ENCODE assay signal across 8 cellular contexts in the genomic region with DNA sequence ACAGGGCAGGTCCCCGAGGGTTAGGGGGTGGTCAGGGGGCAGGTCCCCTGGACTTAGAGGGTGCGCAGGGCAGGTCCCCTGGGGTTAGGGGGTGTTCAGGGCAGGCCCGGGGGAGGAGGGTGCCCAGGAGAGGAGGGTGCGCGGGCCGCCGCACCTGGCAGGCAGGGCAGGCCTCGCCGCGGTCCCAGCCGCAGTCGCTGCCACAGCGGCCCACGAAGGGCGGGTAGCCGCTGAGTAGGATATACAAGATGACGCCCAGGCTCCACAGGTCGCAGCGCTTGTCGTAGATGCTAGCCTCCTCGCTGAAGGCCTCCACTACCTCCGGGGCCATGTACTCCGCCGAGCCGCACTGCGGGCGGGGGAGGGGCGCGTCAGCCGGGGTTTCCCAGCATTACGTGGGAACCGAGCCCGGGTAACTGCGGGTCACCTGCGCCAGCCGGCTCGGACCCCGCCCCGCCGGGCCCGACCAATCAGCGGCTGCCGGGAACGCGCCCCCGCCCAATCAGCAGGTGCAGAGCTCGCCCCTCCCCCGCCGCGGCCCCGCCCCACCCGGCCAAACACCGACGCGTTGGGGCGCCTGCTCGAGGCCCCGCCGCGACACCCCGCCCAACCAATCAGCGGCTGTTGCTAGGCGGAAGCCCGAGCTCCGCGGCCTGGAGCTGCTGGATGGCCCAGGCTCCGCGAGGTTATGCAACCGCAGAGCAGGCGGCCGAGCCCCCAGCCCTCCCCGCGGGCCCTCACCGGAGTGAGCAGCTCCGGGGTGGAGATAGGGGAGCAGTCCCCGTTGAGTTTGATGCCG. TPM values are rescaled to one million over a fixed set of nuclear protein-coding genes. Genes with fewer than 3 reads are reported as not detected.
A peak's percentile ranks its signal among the peaks of the same experiment; 100 is the strongest.
DNase-seq lines count a peak whose midpoint lies in the region; ATAC-seq and TF ChIP-seq lines count a peak whose summit lies in the region.

No MANE protein-coding gene starts in this region.

- H3K9me3 Mint-ChIP-seq in activated CD4-positive, alpha-beta memory T cell treated with anti-CD3 and anti-CD28 coated beads for 36 hours, result no peaks in the 10 kb centered on the region

- H3K27me3 ChIP-seq in liver (ENCODE audit: control insufficient read depth in 4 of 4, insufficient read depth in 4 of 4, low read length in 3 of 4), result no peaks in the 10 kb centered on the region

- H3K4me1 Mint-ChIP-seq in activated CD4-positive, alpha-beta memory T cell treated with anti-CD3 and anti-CD28 coated beads for 36 hours (ENCODE audit: low read depth), result peaks cover 25% of the 10 kb centered on the region

- TF ChIP-seq CTCF in liver (IDR thresholded peaks at IDR 0.05; ENCODE audit: low read depth, low read length, missing input control), result no peak

- peak overlapping the region; percentile 87 to 92 for H3K27ac ChIP-seq in liver (ENCODE audit: low read depth in 1 of 2, low read length in 2 of 2)

- H3K9me3 ChIP-seq in liver (ENCODE audit: control insufficient read depth in 4 of 4, low read length in 3 of 4), result no peaks in the 10 kb centered on the region

- H3K9ac ChIP-seq in liver (ENCODE audit: low read depth in 1 of 2, low read length in 2 of 2), result peak overlapping the region; percentile 15 to 23

- peaks cover 21% of the 10 kb centered on the region for H3K36me3 Mint-ChIP-seq in activated CD4-positive, alpha-beta memory T cell treated with anti-CD3 and anti-CD28 coated beads for 36 hours

- peak overlapping the region in 2 of 3 donors; percentile 8 to 51 for H3K4me3 ChIP-seq in liver (ENCODE audit: low read depth in 1 of 3, low read length in 3 of 3)

- H3K27ac Mint-ChIP-seq in activated CD4-positive, alpha-beta memory T cell treated with anti-CD3 and anti-CD28 coated beads for 36 hours, result peak overlapping the region; percentile 89

- 8% methylated on average over 77 of the region's 77 CpGs for WGBS in liver

- H3K36me3 ChIP-seq in liver (ENCODE audit: control insufficient read depth in 4 of 4, insufficient read depth in 3 of 4, low read depth in 1 of 4, low read length in 3 of 4), result peaks cover 6 to 32% (median 19%) of the 10 kb centered on the region in 4 donors

- peak in 1 of 2 donors; percentile 2 for TF ChIP-seq RAD21 in liver (IDR thresholded peaks at IDR 0.05)

- intact Hi-C loops in activated CD4-positive, alpha-beta memory T cell treated with anti-CD3 and anti-CD28 coated beads for 36 hours (cut with micrococcal nuclease), result loop anchor here (1.0 to 2.0 kb wide), 3 partner anchors 9 to 55 kb away; partner anchors contain the start of genes IZUMO4, MKNK2 and MOB3A

- POLR2A ChIA-PET in activated CD4-positive, alpha-beta memory T cell treated with anti-CD3 and anti-CD28 coated beads for 36 hours (lab: Charles Lee), result interaction anchor here (0.6 to 3.8 kb wide), 12 partner anchors 8 to 897 kb away, joined by 3 to 26 read pairs (median 4); partner anchors contain the start of gene MKNK2

- peaks cover 32 to 64% (median 57%) of the 10 kb centered on the region in 4 donors for H3K4me1 ChIP-seq in liver (ENCODE audit: control insufficient read depth in 4 of 4, insufficient read depth in 4 of 4, low read length in 3 of 4)

- CTCF ChIA-PET in activated CD4-positive, alpha-beta memory T cell treated with anti-CD3 and anti-CD28 coated beads for 36 hours (lab: Charles Lee), result interaction anchor here (0.9 to 1.9 kb wide), 7 partner anchors 10 to 144 kb away, joined by 3 to 8 read pairs (median 4); no protein-coding TSS in a partner anchor

- ATAC-seq in GM19043 (IDR thresholded peaks at IDR 0.05; ENCODE audit: low read depth, unreplicated experiment) (peak; percentile 73), HG03342 (IDR thresholded peaks at IDR 0.05; ENCODE audit: unreplicated experiment) (peak; percentile 66)

- in situ Hi-C loops in ACHN (cut with HindIII; ENCODE audit: low pct_ligation_motif_present, low pct_unique_long_range_greater_than_20kb, low sequenced_read_pairs), result no loop called here

- peak overlapping the region; percentile 77 for H3K4me3 Mint-ChIP-seq in activated CD4-positive, alpha-beta memory T cell treated with anti-CD3 and anti-CD28 coated beads for 36 hours

- H3K27me3 Mint-ChIP-seq in activated CD4-positive, alpha-beta memory T cell treated with anti-CD3 and anti-CD28 coated beads for 36 hours, result no peaks in the 10 kb centered on the region

- peak; percentile 91 for DNase-seq in ACHN
- DNase-seq in NCI-H524 (lab: John Stamatoyannopoulos, UW), result peak; percentile 97 to 98
- peak; percentile 100 for DNase-seq in activated CD4-positive, alpha-beta memory T cell treated with anti-CD3 and anti-CD28 coated beads for 36 hours
- peak; percentile 85 to 95 for DNase-seq in dermis microvascular lymphatic vessel endothelial cell (ENCODE audit: low read depth in 2 of 2)
- peak; percentile 99 for DNase-seq in stimulated activated CD4-positive, alpha-beta T cell treated with anti-CD3 and anti-CD28 coated beads, Interleukin-4, amount 100 ng/mL, for 24 hours

TF ChIP-seq in liver, 16 proteins besides CTCF, POLR2A, EP300 and RAD21 (continues in another document):
- TF ChIP-seq SP1 (IDR thresholded peaks at IDR 0.05) (peak; percentile 91), JUND (IDR thresholded peaks at IDR 0.05) (no peak), TAF1 (conservative IDR thresholded peaks at IDR 0.05) (no peak), MAX (IDR thresholded peaks at IDR 0.05) (no peak), EGR1 (IDR thresholded peaks at IDR 0.05; ENCODE audit: low read depth in 2 of 2) (no peak), HNF4A (conservative IDR thresholded peaks at IDR 0.05) (no peak), NR2F2 (IDR thresholded peaks at IDR 0.05) (no peak), GABPA (IDR thresholded peaks at IDR 0.05 in 1 of 2, conservative IDR thresholded peaks at IDR 0.05 in 1 of 2) (peak in 1 of 2 donors; percentile 52), FOXA2 (IDR thresholded peaks at IDR 0.05) (no peak), HNF4G (IDR thresholded peaks at IDR 0.05) (no peak), RXRA (IDR thresholded peaks at IDR 0.05) (peak; percentile 51 to 60), YY1 (IDR thresholded peaks at IDR 0.05) (peak; percentile 24), FOXA1 (IDR thresholded peaks at IDR 0.05) (no peak)
- TF ChIP-seq, protein P1, sequence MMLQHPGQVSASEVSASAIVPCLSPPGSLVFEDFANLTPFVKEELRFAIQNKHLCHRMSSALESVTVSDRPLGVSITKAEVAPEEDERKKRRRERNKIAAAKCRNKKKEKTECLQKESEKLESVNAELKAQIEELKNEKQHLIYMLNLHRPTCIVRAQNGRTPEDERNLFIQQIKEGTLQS (IDR thresholded peaks at IDR 0.05), result no peak
- TF ChIP-seq, protein P2, sequence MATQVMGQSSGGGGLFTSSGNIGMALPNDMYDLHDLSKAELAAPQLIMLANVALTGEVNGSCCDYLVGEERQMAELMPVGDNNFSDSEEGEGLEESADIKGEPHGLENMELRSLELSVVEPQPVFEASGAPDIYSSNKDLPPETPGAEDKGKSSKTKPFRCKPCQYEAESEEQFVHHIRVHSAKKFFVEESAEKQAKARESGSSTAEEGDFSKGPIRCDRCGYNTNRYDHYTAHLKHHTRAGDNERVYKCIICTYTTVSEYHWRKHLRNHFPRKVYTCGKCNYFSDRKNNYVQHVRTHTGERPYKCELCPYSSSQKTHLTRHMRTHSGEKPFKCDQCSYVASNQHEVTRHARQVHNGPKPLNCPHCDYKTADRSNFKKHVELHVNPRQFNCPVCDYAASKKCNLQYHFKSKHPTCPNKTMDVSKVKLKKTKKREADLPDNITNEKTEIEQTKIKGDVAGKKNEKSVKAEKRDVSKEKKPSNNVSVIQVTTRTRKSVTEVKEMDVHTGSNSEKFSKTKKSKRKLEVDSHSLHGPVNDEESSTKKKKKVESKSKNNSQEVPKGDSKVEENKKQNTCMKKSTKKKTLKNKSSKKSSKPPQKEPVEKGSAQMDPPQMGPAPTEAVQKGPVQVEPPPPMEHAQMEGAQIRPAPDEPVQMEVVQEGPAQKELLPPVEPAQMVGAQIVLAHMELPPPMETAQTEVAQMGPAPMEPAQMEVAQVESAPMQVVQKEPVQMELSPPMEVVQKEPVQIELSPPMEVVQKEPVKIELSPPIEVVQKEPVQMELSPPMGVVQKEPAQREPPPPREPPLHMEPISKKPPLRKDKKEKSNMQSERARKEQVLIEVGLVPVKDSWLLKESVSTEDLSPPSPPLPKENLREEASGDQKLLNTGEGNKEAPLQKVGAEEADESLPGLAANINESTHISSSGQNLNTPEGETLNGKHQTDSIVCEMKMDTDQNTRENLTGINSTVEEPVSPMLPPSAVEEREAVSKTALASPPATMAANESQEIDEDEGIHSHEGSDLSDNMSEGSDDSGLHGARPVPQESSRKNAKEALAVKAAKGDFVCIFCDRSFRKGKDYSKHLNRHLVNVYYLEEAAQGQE (IDR thresholded peaks at IDR 0.05), result peak; percentile 50

RNA-seq across cellular contexts. Expression of gene MKNK2, which starts 9.2 kb away (rescaled TPM):
- 100 to 1,000 TPM; 143 to 157 TPM for total RNA-seq in activated CD4-positive, alpha-beta memory T cell treated with anti-CD3 and anti-CD28 coated beads for 36 hours
- 105 and 109 TPM in 2 replicates for total RNA-seq in dermis microvascular lymphatic vessel endothelial cell
- 100 to 1,000 TPM in 1 of 2 donors, 10 to 100 TPM in 1; 49.5 to 105 TPM for total RNA-seq in liver
- polyA plus RNA-seq in liver, result 10 to 100 TPM; 24.7 to 43.3 TPM

RNA-seq across cellular contexts. Expression of gene BTBD2, which starts 26.4 kb away (rescaled TPM):
- total RNA-seq in activated CD4-positive, alpha-beta memory T cell treated with anti-CD3 and anti-CD28 coated beads for 36 hours, result 10 to 100 TPM; 37.3 to 42.9 TPM
- total RNA-seq in dermis microvascular lymphatic vessel endothelial cell (32.5 and 52.0 TPM in 2 replicates), liver (10 to 100 TPM; 19.5 to 20.9 TPM)
- 10 to 100 TPM in 1 of 2 donors, 1 to 10 TPM in 1; 7.4 to 25.1 TPM for polyA plus RNA-seq in liver

RNA-seq across cellular contexts. Expression of gene MOB3A, which starts 54.2 kb away (rescaled TPM):
- total RNA-seq in activated CD4-positive, alpha-beta memory T cell treated with anti-CD3 and anti-CD28 coated beads for 36 hours, result 100 to 1,000 TPM; 117 to 122 TPM
- total RNA-seq in dermis microvascular lymphatic vessel endothelial cell, result 14.8 and 22.8 TPM in 2 replicates
- total RNA-seq in liver, result 1 to 10 TPM; 7.9 to 8.7 TPM
- polyA plus RNA-seq in liver, result 1 to 10 TPM; 3.4 to 5.2 TPM

RNA-seq across cellular contexts. Expression of gene IZUMO4, which starts 54.8 kb away (rescaled TPM):
- total RNA-seq in activated CD4-positive, alpha-beta memory T cell treated with anti-CD3 and anti-CD28 coated beads for 36 hours, result 10 to 100 TPM; 14.2 to 16.4 TPM
- total RNA-seq in dermis microvascular lymphatic vessel endothelial cell, result 0.76 and 0.77 TPM in 2 replicates
- 1 to 10 TPM; 1.2 TPM for total RNA-seq in liver
- polyA plus RNA-seq in liver, result 1 to 10 TPM; 1.3 to 1.4 TPM

Comparison
In these comparisons a context has a peak if more than half of its experiments do, and no peak if none do; other contexts are left out.
1. Peak in every context shown above with its lines: DNase-seq, ATAC-seq, H3K4me3 ChIP-seq and H3K27ac ChIP-seq.